In genomic region chr2:222375798-222376197, GRCh38 we compare ENCODE assay signal across 12 cellular contexts. TPM values are rescaled to one million over a fixed set of nuclear protein-coding genes. Genes with fewer than 3 reads are reported as not detected.
"Had no signal": no experiment of that assay in that cellular context is flagged by ENCODE, and none has a peak within 500 bp of the region (broad histone marks: within the 10 kb centered on the region; RNA-seq: fewer than 3 reads in every experiment).

No MANE protein-coding gene starts in this region.

- H3K4me1 Mint-ChIP-seq: GM23338, H9 had no signal

- H3K4me3 ChIP-seq: GM23248, GM23338, HAP-1 had no signal

- H3K27ac ChIP-seq: GM23248 had no signal

- H3K27ac Mint-ChIP-seq: GM23338, H9, HFFc6 had no signal

- H3K4me2 ChIP-seq: GM23338 had no signal

- H3K36me3 ChIP-seq: HAP-1 had no signal

- ATAC-seq: GM23338, HCT116 had no signal

- H3K4me3 Mint-ChIP-seq: GM23338, H9, HFFc6 had no signal

- H3K9me3 ChIP-seq: HAP-1 had no signal

- H3K4me1 ChIP-seq: HAP-1 had no signal

- H2AFZ ChIP-seq: GM23248, GM23338 had no signal

- FAIRE-seq: H1, H54 had no signal

- DNase-seq: GM23248, GOT3, H7, H9, HCEC 1CT, HFFc6 had no signal

- H3K9ac ChIP-seq: GM23248 had no signal

RNA-seq across cellular contexts. Expression of gene SGPP2, which starts 48.5 kb away (rescaled TPM):
- total RNA-seq: GM23248, GM23338, H1, H4, H7, H9, HFFc6 had no signal
- polyA plus RNA-seq: GM23248 had no signal
